In the genomic region with DNA sequence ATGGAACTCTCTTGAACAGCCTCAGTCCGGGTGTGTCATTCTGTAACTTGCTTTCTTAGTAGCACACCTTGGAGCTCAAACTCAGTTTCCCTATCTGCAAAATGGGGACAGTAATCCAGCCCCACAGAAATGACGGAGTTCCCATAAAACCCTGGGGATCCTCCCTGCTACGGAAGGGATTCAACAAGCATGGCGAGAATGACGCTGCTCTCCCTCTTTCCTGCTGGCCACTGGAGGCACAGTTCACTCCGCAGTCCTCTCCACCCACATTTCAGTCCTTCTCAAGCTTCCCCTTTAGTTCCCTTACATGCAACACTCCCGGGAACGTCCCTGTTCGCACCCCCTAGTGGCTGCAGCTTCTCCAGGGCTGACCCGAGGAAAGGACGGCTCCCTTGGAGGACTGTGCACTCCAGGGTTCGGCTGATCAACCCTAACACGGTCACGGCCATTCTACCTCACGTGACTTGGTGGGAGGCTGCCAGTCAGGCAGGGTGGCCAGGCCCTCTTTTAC, we compare ENCODE assay signal across 8 cellular contexts. TPM values are rescaled to one million over a fixed set of nuclear protein-coding genes. Genes with fewer than 3 reads are reported as not detected.
DNase-seq lines count a peak whose midpoint lies in the region; ATAC-seq and TF ChIP-seq lines count a peak whose summit lies in the region.

No MANE protein-coding gene starts in this region.

- H3K36me3 Mint-ChIP-seq in Calu3 (ENCODE audit: insufficient read depth, unreplicated experiment) (no peaks in the 10 kb centered on the region), memory B cell (peaks cover 24% of the 10 kb centered on the region)

- peaks cover 14% of the 10 kb centered on the region for H3K27me3 Mint-ChIP-seq in Calu3 (ENCODE audit: unreplicated experiment)
- H3K27me3 Mint-ChIP-seq in memory B cell, result no peaks in the 10 kb centered on the region

- H3K4me1 Mint-ChIP-seq in Calu3 (ENCODE audit: low read depth, unreplicated experiment) (no peaks in the 10 kb centered on the region), memory B cell (peaks cover 16% of the 10 kb centered on the region)

- BruUV-seq in Calu3 (replicated peaks; lab: Mats Ljungman, UMichigan), result no TSS peak

- intact Hi-C loops in Calu3 (cut with micrococcal nuclease; ENCODE audit: unreplicated experiment), result no loop called here

- CTCF ChIA-PET in Calu3 (lab: Charles Lee), result no interaction called here

- ATAC-seq in memory B cell (ENCODE audit: low read depth) (no peak), HG02623 (IDR thresholded peaks at IDR 0.05; ENCODE audit: unreplicated experiment) (no peak)

- no peak for TF ChIP-seq CTCF in Calu3 (IDR thresholded peaks at IDR 0.05; ENCODE audit: unreplicated experiment)

- H3K9me3 Mint-ChIP-seq in Calu3 (ENCODE audit: low read depth, unreplicated experiment) (peaks cover 3% of the 10 kb centered on the region), memory B cell (no peaks in the 10 kb centered on the region)

- H3K4me3 Mint-ChIP-seq in Calu3 (ENCODE audit: low read depth, unreplicated experiment) (no peak overlapping the region), memory B cell (no peak overlapping the region)

- DNase-seq in Calu3 (peak; percentile 40), OCI-M1 (lab: John Stamatoyannopoulos, UW) (peak; percentile 76), dermis microvascular lymphatic vessel endothelial cell (ENCODE audit: low read depth in 2 of 2) (peak; percentile 33 to 72), memory B cell (ENCODE audit: low spot score in 2 of 2) (no peak), NCI-H128 (lab: John Stamatoyannopoulos, UW; ENCODE audit: unreplicated experiment) (no peak), LoVo (ENCODE audit: low spot score) (no peak), NOMO-1 treated with dmso at 0.1 percent for 144 hours (lab: John Stamatoyannopoulos, UW; ENCODE audit: unreplicated experiment) (no peak)

- H3K27ac Mint-ChIP-seq in Calu3 (ENCODE audit: unreplicated experiment) (no peak overlapping the region), memory B cell (peak overlapping the region; percentile 39)

RNA-seq across cellular contexts. Expression of a gene that starts 20.6 kb away (rescaled TPM):
- total RNA-seq in Calu3 (2022) (0.28 and 1.3 TPM in 2 replicates), dermis microvascular lymphatic vessel endothelial cell (not detected in 2 replicates)

Comparison
In these comparisons a context has a peak if more than half of its experiments do, and no peak if none do; other contexts are left out.
1. DNase-seq: peak in Calu3 (single experiment), OCI-M1 (single experiment) and dermis microvascular lymphatic vessel endothelial cell (2 of 2); none in memory B cell (0 of 2), NCI-H128 (single experiment), LoVo (single experiment) and NOMO-1 treated with dmso at 0.1 percent for 144 hours (single experiment).